ENCODE assay signal across 17 cellular contexts in genomic region chr3:185503467-185503975, GRCh38. TPM values are rescaled to one million over a fixed set of nuclear protein-coding genes. Genes with fewer than 3 reads are reported as not detected.
"Had no signal": no experiment of that assay in that cellular context is flagged by ENCODE, and none has a peak within 500 bp of the region (broad histone marks: within the 10 kb centered on the region; RNA-seq: fewer than 3 reads in every experiment).

No MANE protein-coding gene starts in this region.

- H3K36me3 ChIP-seq: esophagus muscularis mucosa, uterus had no signal

- ATAC-seq: activated naive CD8-positive, alpha-beta T cell treated with anti-CD3 and anti-CD28 coated beads, Interleukin-2, amount 50 U/mL, for 24 hours; natural killer cell treated with Interleukin-12 subunit alpha and Interleukin-12 subunit beta and Interleukin-15 and Interleukin-18, amount 100 ng/mL, for 72 hours; SK-N-SH treated with all-trans-retinoic acid at 6 μM for 48 hours had no signal

- H3K27ac Mint-ChIP-seq: activated naive CD4-positive, alpha-beta T cell treated with anti-CD3 and anti-CD28 coated beads for 36 hours; activated naive CD8-positive, alpha-beta T cell treated with anti-CD3 and anti-CD28 coated beads, Interleukin-2, amount 50 U/mL, for 24 hours; activated T-helper 2 cell treated with anti-CD3 and anti-CD28 coated beads, Interferon-gamma antibody, Interleukin-2, Interleukin-4, amounts not matched to agents 10 μg/mL and 5 μg/mL and 100 μg/mL, durations not matched to agents 14 hours and 24 hours and 36 hours; endodermal cell; natural killer cell treated with Interleukin-12 subunit alpha and Interleukin-12 subunit beta and Interleukin-15 and Interleukin-18, amount 100 ng/mL, for 72 hours had no signal

- H3K4me1 Mint-ChIP-seq: endodermal cell had no signal

- H3K27me3 ChIP-seq: dorsolateral prefrontal cortex, tibial artery, uterus had no signal

- H3K4me3 Mint-ChIP-seq: activated naive CD4-positive, alpha-beta T cell treated with anti-CD3 and anti-CD28 coated beads for 36 hours; activated naive CD8-positive, alpha-beta T cell treated with anti-CD3 and anti-CD28 coated beads, Interleukin-2, amount 50 U/mL, for 24 hours; endodermal cell; natural killer cell treated with Interleukin-12 subunit alpha and Interleukin-12 subunit beta and Interleukin-15 and Interleukin-18, amount 100 ng/mL, for 72 hours had no signal

- DNase-seq: activated CD4-positive, alpha-beta T cell treated with anti-CD3 and anti-CD28 coated beads, Interleukin-2, amount 50 U/mL, for 4 hours; activated CD4-positive, CD25-positive, alpha-beta regulatory T cell treated with anti-CD3 and anti-CD28 coated beads, Interleukin-2, amount 50 U/mL, for 72 hours; activated naive CD4-positive, alpha-beta T cell treated with anti-CD3 and anti-CD28 coated beads for 36 hours; activated naive CD8-positive, alpha-beta T cell treated with anti-CD3 and anti-CD28 coated beads, Interleukin-2, amount 50 U/mL, for 24 hours; aorta; dorsolateral prefrontal cortex; endodermal cell; occipital lobe; stimulated activated CD4-positive, alpha-beta T cell treated with anti-CD3 and anti-CD28 coated beads, Interleukin-12 subunit alpha, Interleukin-12 subunit beta, amount 100 ng/mL, for 4 hours; stimulated activated CD4-positive, alpha-beta T cell treated with anti-CD3 and anti-CD28 coated beads, Interleukin-2, amount 100 ng/mL, for 24 hours; tibial artery; uterus had no signal

- H3K4me3 ChIP-seq: dorsolateral prefrontal cortex, esophagus muscularis mucosa, tibial artery, uterus had no signal

- H3K27ac ChIP-seq: dorsolateral prefrontal cortex, esophagus muscularis mucosa, tibial artery, uterus had no signal

- H3K9me3 Mint-ChIP-seq: activated naive CD4-positive, alpha-beta T cell treated with anti-CD3 and anti-CD28 coated beads for 36 hours; activated naive CD8-positive, alpha-beta T cell treated with anti-CD3 and anti-CD28 coated beads, Interleukin-2, amount 50 U/mL, for 24 hours; activated T-helper 2 cell treated with anti-CD3 and anti-CD28 coated beads, Interferon-gamma antibody, Interleukin-2, Interleukin-4, amounts not matched to agents 10 μg/mL and 5 μg/mL and 100 μg/mL, durations not matched to agents 14 hours and 24 hours and 36 hours; endodermal cell; natural killer cell treated with Interleukin-12 subunit alpha and Interleukin-12 subunit beta and Interleukin-15 and Interleukin-18, amount 100 ng/mL, for 72 hours had no signal

- H3K9me3 ChIP-seq: esophagus muscularis mucosa, tibial artery, uterus had no signal

- H3K36me3 Mint-ChIP-seq: natural killer cell treated with Interleukin-12 subunit alpha and Interleukin-12 subunit beta and Interleukin-15 and Interleukin-18, amount 100 ng/mL, for 72 hours had no signal

- H3K4me1 ChIP-seq: tibial artery, uterus had no signal

RNA-seq across cellular contexts. Expression of gene LIPH, which starts 48.9 kb away (rescaled TPM):
- total RNA-seq: activated naive CD4-positive, alpha-beta T cell treated with anti-CD3 and anti-CD28 coated beads for 36 hours; activated T-helper 2 cell treated with anti-CD3 and anti-CD28 coated beads, Interferon-gamma antibody, Interleukin-2, Interleukin-4, amounts not matched to agents 10 μg/mL and 5 μg/mL and 100 μg/mL, durations not matched to agents 14 hours and 24 hours and 36 hours; natural killer cell treated with Interleukin-12 subunit alpha and Interleukin-12 subunit beta and Interleukin-15 and Interleukin-18, amount 100 ng/mL, for 72 hours; occipital lobe; T-helper 1 cell treated with Interleukin-12 subunit alpha and Interleukin-12 subunit beta and Interleukin-4 antibody, amounts not matched to agents 30 ng/mL and 1 ng/mL, for 36 hours had no signal
